In genomic region chr7:116731737-116732335, GRCh38 we compare ENCODE assay signal across 16 cellular contexts.
"Had no signal": no experiment of that assay in that cellular context is flagged by ENCODE, and none has a peak within 500 bp of the region (broad histone marks: within the 10 kb centered on the region; RNA-seq: fewer than 3 reads in every experiment).

No MANE protein-coding gene starts in this region.

- ATAC-seq: foreskin keratinocyte, heart left ventricle, T-helper 17 cell had no signal

- DNase-seq: activated B cell treated with CpG ODN at 0.5 μM for 24 hours; activated CD4-positive, alpha-beta T cell treated with anti-CD3 and anti-CD28 coated beads, Interleukin-2, amount 50 U/mL, for 1 hour; activated effector memory CD4-positive, alpha-beta T cell treated with Interleukin-2 at 50 U/mL for 16 hours; anterior cingulate cortex; dermis blood vessel endothelial cell; foreskin keratinocyte; heart left ventricle; left ventricle myocardium inferior; pancreas; retina; T-helper 17 cell; transverse colon had no signal

- H3K4me1 ChIP-seq: transverse colon had no signal

- H3K9me3 ChIP-seq: esophagus muscularis mucosa, heart left ventricle, left ventricle myocardium inferior, pancreas, transverse colon had no signal

- FAIRE-seq: endometrium, islet of Langerhans, pancreas had no signal

- H3K4me3 ChIP-seq: heart left ventricle, left ventricle myocardium inferior, pancreas, smooth muscle cell, transverse colon had no signal

- H3K27ac ChIP-seq: esophagus muscularis mucosa, foreskin keratinocyte, heart left ventricle, left ventricle myocardium inferior, transverse colon had no signal

- H3K27me3 ChIP-seq: esophagus muscularis mucosa, foreskin keratinocyte, heart left ventricle, pancreas, transverse colon had no signal

- H3K36me3 ChIP-seq: esophagus muscularis mucosa, heart left ventricle, left ventricle myocardium inferior, pancreas, transverse colon had no signal
